ENCODE assay signal across 17 cellular contexts in the genomic region with DNA sequence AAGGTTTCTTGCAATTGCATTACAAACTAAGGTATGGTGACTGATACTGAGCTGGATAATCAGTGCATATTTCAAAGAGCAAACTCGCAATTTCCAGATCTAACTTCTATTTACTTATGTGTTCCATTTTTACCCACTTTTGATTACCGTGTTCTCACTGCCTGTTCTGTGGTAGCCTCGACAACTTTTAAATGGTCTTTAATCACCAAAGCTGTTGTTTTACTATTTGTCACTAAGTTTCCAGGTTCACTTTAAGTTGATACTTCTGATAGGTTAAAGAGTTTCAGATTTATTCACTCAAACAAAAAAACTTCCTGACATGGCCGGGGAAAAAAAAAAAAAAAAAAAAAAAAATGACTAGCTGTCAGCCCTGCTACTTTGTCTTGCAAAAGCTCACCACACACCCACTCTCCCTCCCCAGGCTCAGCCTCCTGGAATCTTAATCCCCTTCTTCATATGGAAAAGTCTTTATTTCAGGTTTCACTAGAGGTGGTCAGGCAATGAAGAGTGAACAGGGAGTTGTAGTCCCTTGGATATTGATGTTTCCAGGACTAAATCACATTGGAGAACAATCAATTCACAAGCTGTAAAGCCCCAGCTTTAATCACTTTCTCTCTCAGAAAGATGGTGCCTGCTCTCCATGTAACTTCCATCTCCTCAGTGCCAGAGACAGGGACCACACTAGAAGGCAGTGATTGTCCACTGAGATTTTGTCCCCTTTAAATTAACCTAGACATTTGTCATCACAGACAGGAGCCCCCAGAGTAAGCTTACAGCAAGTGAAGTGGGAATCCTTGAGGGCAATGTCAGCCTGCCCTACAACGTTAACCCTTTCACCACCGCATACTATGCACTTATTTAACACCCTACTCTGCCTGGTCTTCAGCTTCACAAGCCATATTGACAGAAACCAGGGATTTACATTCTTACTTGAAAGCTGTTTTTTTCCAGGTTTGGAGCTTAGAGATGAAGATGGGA.
DNase-seq lines count a peak whose midpoint lies in the region; TF ChIP-seq lines count a peak whose summit lies in the region.
"Had no signal": no experiment of that assay in that cellular context is flagged by ENCODE, and none has a peak within 500 bp of the region (broad histone marks: within the 10 kb centered on the region; RNA-seq: fewer than 3 reads in every experiment).

No MANE protein-coding gene starts in this region.

- H3K27ac ChIP-seq in HUES48 (ENCODE audit: low read depth, low read length) = peak overlapping the region; percentile 90
- peak overlapping the region in 42 of 59 donors; percentile 18 to 85 (median 66) for H3K27ac ChIP-seq in dorsolateral prefrontal cortex
- H3K27ac ChIP-seq in suprapubic skin = no peak overlapping the region
- H3K27ac ChIP-seq: C4-2B, psoas muscle, SJCRH30 had no signal

- no peaks in the 10 kb centered on the region for H3K36me3 ChIP-seq in HUES48 (ENCODE audit: control insufficient read depth, insufficient read depth, low read length)
- no peaks in the 10 kb centered on the region for H3K36me3 ChIP-seq in suprapubic skin
- H3K36me3 ChIP-seq: SJCRH30 had no signal

- no peak overlapping the region for H3K4me3 Mint-ChIP-seq in activated naive CD4-positive, alpha-beta T cell treated with anti-CD3 and anti-CD28 coated beads for 36 hours
- H3K4me3 Mint-ChIP-seq: activated naive CD8-positive, alpha-beta T cell; central memory CD8-positive, alpha-beta T cell had no signal

- no peak overlapping the region for H3K27ac Mint-ChIP-seq in activated naive CD4-positive, alpha-beta T cell treated with anti-CD3 and anti-CD28 coated beads for 36 hours
- H3K27ac Mint-ChIP-seq: activated naive CD8-positive, alpha-beta T cell had no signal

- peaks cover 3% of the 10 kb centered on the region for H3K9me3 Mint-ChIP-seq in activated naive CD4-positive, alpha-beta T cell treated with anti-CD3 and anti-CD28 coated beads for 36 hours

- DNase-seq in dorsolateral prefrontal cortex (no peak), left kidney (ENCODE audit: low read depth, low spot score) (peak; percentile 23), suprapubic skin (ENCODE audit: low spot score in 2 of 2) (no peak), AG08396 (ENCODE audit: low spot score) (no peak), cerebellar cortex (ENCODE audit: low spot score) (no peak)
- DNase-seq in activated naive CD4-positive, alpha-beta T cell treated with anti-CD3 and anti-CD28 coated beads for 36 hours = no peak
- DNase-seq: activated CD4-positive, alpha-beta T cell treated with anti-CD3 and anti-CD28 coated beads, Interleukin-2, amount 50 U/mL, for 1 hour; DMS79; left cardiac atrium; NCI-H1694 treated with DMSO at 0.1 percent for 48 hours; NCI-H510A had no signal

- TF ChIP-seq CTCF in dorsolateral prefrontal cortex (IDR thresholded peaks at IDR 0.05 in 54 of 56, conservative IDR thresholded peaks at IDR 0.05 in 2 of 56; ENCODE audit: low read depth in 1 of 56, partially characterized antibody in 56 of 56) = no peak
- TF ChIP-seq CTCF in suprapubic skin (IDR thresholded peaks at IDR 0.05) = no peak

- no peak for TF ChIP-seq EP300 in suprapubic skin (IDR thresholded peaks at IDR 0.05)

- no peak for TF ChIP-seq POLR2A in suprapubic skin (IDR thresholded peaks at IDR 0.05)

- peak overlapping the region; percentile 81 for H3K4me3 ChIP-seq in HUES48 (ENCODE audit: low read depth, low read length)
- peak overlapping the region in 55 of 59 donors; percentile 17 to 67 (median 50) for H3K4me3 ChIP-seq in dorsolateral prefrontal cortex
- H3K4me3 ChIP-seq in suprapubic skin = peak overlapping the region; percentile 48
- H3K4me3 ChIP-seq: psoas muscle had no signal

- CTCF ChIA-PET in activated naive CD4-positive, alpha-beta T cell treated with anti-CD3 and anti-CD28 coated beads for 36 hours (lab: Charles Lee) = no interaction called here

- intact Hi-C loops in dorsolateral prefrontal cortex (cut with DNase I) = no loop called here
- intact Hi-C loops in activated naive CD4-positive, alpha-beta T cell treated with anti-CD3 and anti-CD28 coated beads for 36 hours (cut with micrococcal nuclease) = no loop called here

- H3K9me3 ChIP-seq in HUES48 (ENCODE audit: control insufficient read depth, insufficient read depth, low read length) (no peaks in the 10 kb centered on the region), suprapubic skin (no peaks in the 10 kb centered on the region)
- H3K9me3 ChIP-seq: psoas muscle had no signal

- H3K27me3 ChIP-seq in HUES48 (ENCODE audit: control insufficient read depth, insufficient read depth, low read length) (peaks cover 7% of the 10 kb centered on the region; the same call in 1 of the 2 replicates), dorsolateral prefrontal cortex (peaks cover 0 to 45% (median 20%) of the 10 kb centered on the region in 45 donors), suprapubic skin (peaks cover 16% of the 10 kb centered on the region)
- H3K27me3 ChIP-seq: SJCRH30 had no signal

- H3K9ac ChIP-seq in HUES48 (ENCODE audit: low read depth, low read length) = 0 out of 2 replicates have a peak overlapping the region, but pooled peaks have one; percentile 75

- no peaks in the 10 kb centered on the region for H3K36me3 Mint-ChIP-seq in activated naive CD4-positive, alpha-beta T cell treated with anti-CD3 and anti-CD28 coated beads for 36 hours (ENCODE audit: low read depth)
- H3K36me3 Mint-ChIP-seq: activated naive CD8-positive, alpha-beta T cell had no signal

- H3K4me1 ChIP-seq in HUES48 (ENCODE audit: control insufficient read depth, insufficient read depth, low read length) (peaks cover 75% of the 10 kb centered on the region), suprapubic skin (peaks cover 11% of the 10 kb centered on the region)
- H3K4me1 ChIP-seq: psoas muscle, SJCRH30 had no signal

- H3K4me1 Mint-ChIP-seq in activated naive CD4-positive, alpha-beta T cell treated with anti-CD3 and anti-CD28 coated beads for 36 hours (ENCODE audit: low read depth) = no peaks in the 10 kb centered on the region
- H3K4me1 Mint-ChIP-seq: central memory CD8-positive, alpha-beta T cell had no signal

- WGBS in suprapubic skin = 29% methylated on average over 6 of the region's 6 CpGs

- H3K27me3 Mint-ChIP-seq in activated naive CD4-positive, alpha-beta T cell treated with anti-CD3 and anti-CD28 coated beads for 36 hours (ENCODE audit: low read depth) = peaks cover 28% of the 10 kb centered on the region
- H3K27me3 Mint-ChIP-seq: central memory CD8-positive, alpha-beta T cell had no signal
